Comparison of ENCODE assay signal across 16 cellular contexts in genomic region chr2:143482316-143482715, GRCh38.
DNase-seq lines count a peak whose midpoint lies in the region; ATAC-seq and TF ChIP-seq lines count a peak whose summit lies in the region.
"Had no signal": no experiment of that assay in that cellular context is flagged by ENCODE, and none has a peak within 500 bp of the region (broad histone marks: within the 10 kb centered on the region; RNA-seq: fewer than 3 reads in every experiment).

No MANE protein-coding gene starts in this region.

- H3K9ac ChIP-seq in liver (ENCODE audit: low read depth in 1 of 2, low read length in 2 of 2), result no peak overlapping the region
- no peak overlapping the region for H3K9ac ChIP-seq in parathyroid adenoma
- no peak overlapping the region for H3K9ac ChIP-seq in GM23248

- in situ Hi-C loops in GM23248 (cut with MboI), result no loop called here

- no peaks in the 10 kb centered on the region for H3K27me3 ChIP-seq in liver (ENCODE audit: control insufficient read depth in 4 of 4, insufficient read depth in 4 of 4, low read length in 3 of 4)
- H3K27me3 ChIP-seq in right lobe of liver, result no peaks in the 10 kb centered on the region
- H3K27me3 ChIP-seq in left ventricle myocardium inferior (ENCODE audit: low read depth), result no peaks in the 10 kb centered on the region
- H3K27me3 ChIP-seq in parathyroid adenoma (ENCODE audit: control insufficient read depth, insufficient read depth, low read length), result no peaks in the 10 kb centered on the region
- H3K27me3 ChIP-seq in adrenal gland, result no peaks in the 10 kb centered on the region
- H3K27me3 ChIP-seq in GM23248 (replicated peaks; ENCODE audit: insufficient read depth), result no peaks in the 10 kb centered on the region

- ATAC-seq in right lobe of liver (no peak), HG03108 (IDR thresholded peaks at IDR 0.05; ENCODE audit: unreplicated experiment) (no peak)

- H3K4me1 ChIP-seq in liver (ENCODE audit: control insufficient read depth in 4 of 4, insufficient read depth in 4 of 4, low read length in 3 of 4), result no peaks in the 10 kb centered on the region
- no peaks in the 10 kb centered on the region for H3K4me1 ChIP-seq in right lobe of liver
- peaks cover 22% of the 10 kb centered on the region for H3K4me1 ChIP-seq in left ventricle myocardium inferior
- no peaks in the 10 kb centered on the region for H3K4me1 ChIP-seq in parathyroid adenoma
- peaks cover 0 to 5% of the 10 kb centered on the region in 2 donors for H3K4me1 ChIP-seq in adrenal gland (replicated peaks in 1 of 2)
- H3K4me1 ChIP-seq in GM23248 (ENCODE audit: insufficient read depth), result no peaks in the 10 kb centered on the region

- TF ChIP-seq RAD21 in liver (IDR thresholded peaks at IDR 0.05), result no peak

- no peaks in the 10 kb centered on the region for H3K79me2 ChIP-seq in parathyroid adenoma
- H3K79me2 ChIP-seq in GM23248 (ENCODE audit: insufficient read depth), result no peaks in the 10 kb centered on the region

- no peaks in the 10 kb centered on the region for H3K9me3 ChIP-seq in liver (ENCODE audit: control insufficient read depth in 4 of 4, low read length in 3 of 4)
- no peaks in the 10 kb centered on the region for H3K9me3 ChIP-seq in right lobe of liver
- no peaks in the 10 kb centered on the region for H3K9me3 ChIP-seq in left ventricle myocardium inferior (replicated peaks)
- no peaks in the 10 kb centered on the region for H3K9me3 ChIP-seq in parathyroid adenoma (ENCODE audit: control insufficient read depth, low read length)
- no peaks in the 10 kb centered on the region for H3K9me3 ChIP-seq in adrenal gland (replicated peaks in 1 of 3)
- no peaks in the 10 kb centered on the region for H3K9me3 ChIP-seq in GM23248 (ENCODE audit: low read depth)

- no peak for DNase-seq in right lobe of liver
- DNase-seq in left ventricle myocardium inferior, result no peak
- no peak for DNase-seq in adrenal gland
- DNase-seq in NCI-H146 (lab: John Stamatoyannopoulos, UW), result no peak
- DNase-seq in GM23248, result no peak
- DNase-seq: 8988T; activated gamma-delta T cell; CD4-positive, alpha-beta memory T cell; endodermal cell; GOT3; NCI-H1417; NCI-H345; stimulated activated CD4-positive, alpha-beta T cell treated with anti-CD3 and anti-CD28 coated beads, Interleukin-1b, Interleukin-23, amount 100 ng/mL, for 48 hours had no signal

- H3K36me3 ChIP-seq in liver (ENCODE audit: control insufficient read depth in 4 of 4, insufficient read depth in 3 of 4, low read depth in 1 of 4, low read length in 3 of 4) (no peaks in the 10 kb centered on the region), right lobe of liver (no peaks in the 10 kb centered on the region), left ventricle myocardium inferior (no peaks in the 10 kb centered on the region), parathyroid adenoma (ENCODE audit: control insufficient read depth, insufficient read depth, low read length) (no peaks in the 10 kb centered on the region), adrenal gland (replicated peaks in 1 of 2) (no peaks in the 10 kb centered on the region), GM23248 (ENCODE audit: low read depth) (no peaks in the 10 kb centered on the region)

- H3K4me2 ChIP-seq in parathyroid adenoma (ENCODE audit: low read length), result no peak overlapping the region
- H3K4me2 ChIP-seq in GM23248 (ENCODE audit: unreplicated experiment), result no peak overlapping the region

- no peaks in the 10 kb centered on the region for H3F3A ChIP-seq in GM23248 (ENCODE audit: insufficient read depth)

- H3K4me3 ChIP-seq in liver (ENCODE audit: low read depth in 1 of 3, low read length in 3 of 3) (no peak overlapping the region), right lobe of liver (no peak overlapping the region), left ventricle myocardium inferior (no peak overlapping the region), parathyroid adenoma (ENCODE audit: low read depth, low read length) (no peak overlapping the region), adrenal gland (no peak overlapping the region), GM23248 (no peak overlapping the region)

- H4K20me1 ChIP-seq in GM23248 (ENCODE audit: insufficient read depth), result no peaks in the 10 kb centered on the region

- TF ChIP-seq CTCF in liver (IDR thresholded peaks at IDR 0.05; ENCODE audit: low read depth, low read length, missing input control), result no peak
- no peak for TF ChIP-seq CTCF in right lobe of liver (IDR thresholded peaks at IDR 0.05)
- no peak for TF ChIP-seq CTCF in left ventricle myocardium inferior (IDR thresholded peaks at IDR 0.05; ENCODE audit: borderline replicate concordance)
- no peak for TF ChIP-seq CTCF in parathyroid adenoma (IDR thresholded peaks at IDR 0.05)
- TF ChIP-seq CTCF in adrenal gland (IDR thresholded peaks at IDR 0.05), result no peak

- WGBS in liver, result 78% methylated on average over 3 of the region's 3 CpGs
- WGBS in right lobe of liver (ENCODE audit: insufficient coverage, low coverage, low lambda C conversion rate, missing lambda C conversion rate), result 61% methylated on average over 3 of the region's 3 CpGs
- WGBS in adrenal gland, 4 donors, result 57 to 76% (median 66%) methylated on average over 3 of the region's 3 CpGs
- WGBS in GM23248 (ENCODE audit: low coverage in 1 of 2, low lambda C conversion rate in 2 of 2, missing lambda C conversion rate in 2 of 2), 2 experiments, result 29 to 37% methylated on average over 3 of the region's 3 CpGs

- no peaks in the 10 kb centered on the region for H3K9me2 ChIP-seq in GM23248 (ENCODE audit: insufficient read depth)

- intact Hi-C loops in right lobe of liver (cut with DNase I), result no loop called here
- intact Hi-C loops in left ventricle myocardium inferior (cut with micrococcal nuclease), result no loop called here
- intact Hi-C loops in adrenal gland (cut with DNase I), result no loop called here

- H3K27ac ChIP-seq in liver (ENCODE audit: low read depth in 1 of 2, low read length in 2 of 2) (no peak overlapping the region), right lobe of liver (no peak overlapping the region), left ventricle myocardium inferior (replicated peaks) (peak overlapping the region; percentile 80), parathyroid adenoma (peak overlapping the region; percentile 45), adrenal gland (peak overlapping the region in 2 of 5 donors; percentile 2 to 45), GM23248 (no peak overlapping the region)

- H2AFZ ChIP-seq in parathyroid adenoma, result no peak overlapping the region
- H2AFZ ChIP-seq in GM23248, result no peak overlapping the region

- TF ChIP-seq POLR2A in right lobe of liver (IDR thresholded peaks at IDR 0.05), result no peak
- no peak for TF ChIP-seq POLR2A in adrenal gland (IDR thresholded peaks at IDR 0.05)

TF ChIP-seq in liver, 16 proteins besides CTCF, POLR2A, EP300 and RAD21:
- TF ChIP-seq RXRA (IDR thresholded peaks at IDR 0.05) (peak; percentile 17 to 27), ATF3 (IDR thresholded peaks at IDR 0.05) (no peak), SP1 (IDR thresholded peaks at IDR 0.05) (peak; percentile 39)
TF ChIP-seq in liver: peak in this region for 2.

Comparison
In these comparisons a context has a peak if more than half of its experiments do, and no peak if none do; other contexts are left out.
1. H3K27ac ChIP-seq: peak in left ventricle myocardium inferior (single experiment) and parathyroid adenoma (single experiment); none in liver (0 of 2), right lobe of liver (0 of 3) and GM23248 (single experiment).